In genomic region chr2:85437488-85438290, GRCh38 we compare ENCODE assay signal across 1 cellular context.
A peak's percentile ranks its signal among the peaks of the same experiment; 100 is the strongest.
TF ChIP-seq lines count a peak whose summit lies in the region.

No MANE protein-coding gene starts in this region.

TF ChIP-seq in IMR-90, 13 proteins besides CTCF, POLR2A, EP300 and RAD21 (continued from another document):
- TF ChIP-seq USF2 (IDR thresholded peaks at IDR 0.05; ENCODE audit: low read depth, low read length) (peak; percentile 94), CHD1 (IDR thresholded peaks at IDR 0.05; ENCODE audit: low read depth, low read length) (no peak), MXI1 (IDR thresholded peaks at IDR 0.05; ENCODE audit: borderline replicate concordance, low read depth, low read length) (peak; percentile 69; the same call in 1 of the 2 replicates), BHLHE40 (IDR thresholded peaks at IDR 0.05; ENCODE audit: low read depth, low read length) (peak; percentile 65; the same call in 1 of the 2 replicates), MAZ (IDR thresholded peaks at IDR 0.05; ENCODE audit: borderline replicate concordance, low read depth, low read length) (peak; percentile 63; the same call in 1 of the 2 replicates), SMC3 (IDR thresholded peaks at IDR 0.05; ENCODE audit: low read depth, low read length) (no peak), MAFK (IDR thresholded peaks at IDR 0.05; ENCODE audit: low read depth, low read length) (peak; percentile 38; the same call in 1 of the 2 replicates)
TF ChIP-seq in IMR-90: peak in this region for 7.
